8 cellular contexts compared by ENCODE assay signal in the genomic region with DNA sequence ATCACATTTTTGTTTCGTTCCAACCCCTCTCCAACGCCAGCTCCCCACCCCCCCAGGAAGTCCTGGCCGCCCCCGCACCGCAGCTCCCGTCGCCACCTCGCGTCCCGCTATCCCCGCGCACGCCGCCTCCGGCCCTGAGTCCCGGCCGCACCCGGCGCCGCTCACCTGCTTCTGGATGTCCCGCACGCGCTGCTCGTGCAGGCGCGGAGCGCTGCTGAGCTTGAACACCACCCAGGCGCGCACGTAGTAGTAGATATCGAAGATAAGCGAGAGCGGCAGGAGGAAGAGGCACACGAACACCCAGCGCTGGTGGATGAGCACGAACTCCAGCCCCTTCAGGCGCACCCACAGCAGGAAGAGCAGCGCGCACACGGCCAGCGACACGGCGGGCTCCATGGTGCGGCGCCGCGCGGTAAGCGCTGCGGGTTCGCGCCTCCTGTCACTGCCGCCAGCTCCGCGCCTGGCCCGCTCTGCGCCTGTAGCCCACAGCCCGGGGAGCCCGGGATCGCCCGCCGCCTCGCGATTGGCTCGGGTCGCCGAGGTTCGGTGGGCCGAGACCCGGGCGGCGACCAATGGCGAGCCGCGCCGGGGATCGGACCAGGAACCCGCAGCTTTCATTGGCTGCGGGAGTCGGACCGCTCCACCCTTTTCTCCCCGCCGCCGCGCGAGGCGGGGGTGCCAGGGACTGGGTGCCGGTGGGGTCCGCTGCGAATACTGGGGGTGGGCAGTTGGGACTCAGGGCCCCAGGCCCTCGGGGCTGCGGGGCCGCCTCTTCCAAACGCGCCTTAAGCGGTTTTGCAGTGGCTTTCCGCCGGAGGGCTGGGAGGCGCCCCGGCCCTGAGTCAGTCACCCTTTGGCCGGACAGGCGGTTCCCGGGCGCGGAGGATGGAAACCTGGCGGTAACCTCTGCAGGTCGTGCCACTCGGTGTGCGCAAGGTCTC. TPM values are rescaled to one million over a fixed set of nuclear protein-coding genes. Genes with fewer than 3 reads are reported as not detected.
DNase-seq lines count a peak whose midpoint lies in the region; ATAC-seq and TF ChIP-seq lines count a peak whose summit lies in the region.

A gene with protein sequence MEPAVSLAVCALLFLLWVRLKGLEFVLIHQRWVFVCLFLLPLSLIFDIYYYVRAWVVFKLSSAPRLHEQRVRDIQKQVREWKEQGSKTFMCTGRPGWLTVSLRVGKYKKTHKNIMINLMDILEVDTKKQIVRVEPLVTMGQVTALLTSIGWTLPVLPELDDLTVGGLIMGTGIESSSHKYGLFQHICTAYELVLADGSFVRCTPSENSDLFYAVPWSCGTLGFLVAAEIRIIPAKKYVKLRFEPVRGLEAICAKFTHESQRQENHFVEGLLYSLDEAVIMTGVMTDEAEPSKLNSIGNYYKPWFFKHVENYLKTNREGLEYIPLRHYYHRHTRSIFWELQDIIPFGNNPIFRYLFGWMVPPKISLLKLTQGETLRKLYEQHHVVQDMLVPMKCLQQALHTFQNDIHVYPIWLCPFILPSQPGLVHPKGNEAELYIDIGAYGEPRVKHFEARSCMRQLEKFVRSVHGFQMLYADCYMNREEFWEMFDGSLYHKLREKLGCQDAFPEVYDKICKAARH (minus strand): TSS at position 472 of the 941 bp plus-strand sequence. CDS start 76 bp downstream, at position 396.

- no peak within 1 kb of the TSS for H2AFZ ChIP-seq in OCI-LY1 (ENCODE audit: low read length)

- H3K27me3 Mint-ChIP-seq in Caco-2 (ENCODE audit: insufficient read depth, unreplicated experiment): no peaks in the 10 kb centered on the region

- peak within 1 kb of the TSS; percentile 64 for H3K27ac ChIP-seq in OCI-LY1 (ENCODE audit: low read depth, low read length, poor library complexity, severe bottlenecking)
- H3K27ac ChIP-seq in epithelial cell of prostate: peak within 1 kb of the TSS; percentile 77

- CTCF ChIA-PET in Caco-2 (lab: Charles Lee): interaction anchor here (0.8 to 3.2 kb wide), 3 partner anchors 43 to 135 kb away, joined by 7 to 17 read pairs (median 8); no protein-coding TSS in a partner anchor

- H3K36me3 Mint-ChIP-seq in Caco-2 (ENCODE audit: insufficient read depth, unreplicated experiment): peaks cover 54% of the 10 kb centered on the region

- H3K4me3 Mint-ChIP-seq in Caco-2 (ENCODE audit: unreplicated experiment): peak within 1 kb of the TSS; percentile 100

- peak within 1 kb of the TSS; percentile 82 for H3K9ac ChIP-seq in OCI-LY1 (ENCODE audit: low read length)

- peak within 1 kb of the TSS; percentile 90 for H3K4me2 ChIP-seq in OCI-LY1 (ENCODE audit: low read length)

- H3K27ac Mint-ChIP-seq in Caco-2 (ENCODE audit: unreplicated experiment): peak within 1 kb of the TSS; percentile 89

- intact Hi-C loops in Caco-2 (cut with micrococcal nuclease; ENCODE audit: unreplicated experiment): no loop called here
- intact Hi-C loops in mucosa of descending colon (cut with DNase I, micrococcal nuclease): no loop called here

- no peaks in the 10 kb centered on the region for H3K9me3 Mint-ChIP-seq in Caco-2 (ENCODE audit: unreplicated experiment)

- H3K9me3 ChIP-seq in Caco-2 (no peaks in the 10 kb centered on the region), OCI-LY1 (ENCODE audit: low read length) (no peaks in the 10 kb centered on the region), mucosa of descending colon (no peaks in the 10 kb centered on the region)

- DNase-seq in Caco-2 (peak; percentile 84 to 89), HPDE6-E6E7 (ENCODE audit: extremely low spot score) (peak; percentile 96), activated T-cell treated with anti-CD3 and anti-CD28 coated beads for 4 hours (peak; percentile 53), epithelial cell of prostate (ENCODE audit: low read depth, low spot score) (no peak), mucosa of descending colon (peak; percentile 84 to 91 (median 89))
- peak; percentile 31 to 60 for DNase-seq in stimulated activated CD8-positive, alpha-beta memory T cell treated with anti-CD3 and anti-CD28 coated beads, Interleukin-4, amount 100 ng/mL, for 4 hours (ENCODE audit: low read depth in 2 of 2, low spot score in 1 of 2)

- ATAC-seq in GM19467 (IDR thresholded peaks at IDR 0.05; ENCODE audit: unreplicated experiment): peak; percentile 90
- ATAC-seq in mucosa of descending colon: peak; percentile 95

- peak within 1 kb of the TSS; percentile 98 for H3K4me3 ChIP-seq in Caco-2 (ENCODE audit: low read depth, low read length)
- peak within 1 kb of the TSS; percentile 77 for H3K4me3 ChIP-seq in OCI-LY1 (ENCODE audit: low read depth, low read length, poor library complexity, severe bottlenecking)
- H3K4me3 ChIP-seq in mucosa of descending colon: peak within 1 kb of the TSS; percentile 42

- H3K4me1 Mint-ChIP-seq in Caco-2 (ENCODE audit: low read depth, unreplicated experiment): peaks cover 41% of the 10 kb centered on the region

- no peak for TF ChIP-seq CTCF in Caco-2 (IDR thresholded peaks at IDR 0.05; ENCODE audit: insufficient read depth in 1 of 2, low read depth in 1 of 2, low read length in 1 of 2, severe bottlenecking in 1 of 2, unreplicated experiment in 1 of 2)
- TF ChIP-seq CTCF in OCI-LY1 (IDR thresholded peaks at IDR 0.05; ENCODE audit: low read length): no peak
- TF ChIP-seq CTCF in mucosa of descending colon (IDR thresholded peaks at IDR 0.05): no peak

- H3K36me3 ChIP-seq in Caco-2 (ENCODE audit: control insufficient read depth, insufficient read depth, low read length) (peaks cover 1% of the 10 kb centered on the region), OCI-LY1 (ENCODE audit: insufficient read depth, low read length) (peaks cover 37% of the 10 kb centered on the region), mucosa of descending colon (ENCODE audit: low read depth) (no peaks in the 10 kb centered on the region)

- H3K4me1 ChIP-seq in Caco-2 (peaks cover 42% of the 10 kb centered on the region), OCI-LY1 (ENCODE audit: insufficient read depth, low read length, severe bottlenecking) (peaks cover 36% of the 10 kb centered on the region), mucosa of descending colon (ENCODE audit: low read depth) (peaks cover 9% of the 10 kb centered on the region)

- POLR2A ChIA-PET in Caco-2 (lab: Charles Lee): interaction anchor here (0.6 to 1.3 kb wide), 8 partner anchors 10 to 1683 kb away, joined by 3 to 8 read pairs (median 3); no protein-coding TSS in a partner anchor

- no TSS peak for BruUV-seq in Caco-2 (replicated peaks; lab: Mats Ljungman, UMichigan)

- H3K9me2 ChIP-seq in OCI-LY1 (ENCODE audit: low read depth, low read length): no peaks in the 10 kb centered on the region

- H3K27me3 ChIP-seq in Caco-2 (replicated peaks; ENCODE audit: control insufficient read depth, insufficient read depth, low read length) (no peaks in the 10 kb centered on the region), OCI-LY1 (ENCODE audit: insufficient read depth, low read length) (no peaks in the 10 kb centered on the region)

- H3F3A ChIP-seq in OCI-LY1 (ENCODE audit: insufficient read depth, low read length): no peaks in the 10 kb centered on the region

- no peaks in the 10 kb centered on the region for H4K20me1 ChIP-seq in OCI-LY1 (ENCODE audit: insufficient read depth, low read length)

- H3K79me2 ChIP-seq in OCI-LY1 (ENCODE audit: insufficient read depth, low read length): peaks cover 48% of the 10 kb centered on the region

RNA-seq across cellular contexts. Expression of the gene that starts here (rescaled TPM):
- total RNA-seq in Caco-2 (2022) (433 and 522 TPM in 2 replicates), mucosa of descending colon (100 to 1,000 TPM; 101 to 271 (median 197) TPM)

Comparison
In these comparisons a context has a peak if more than half of its experiments do, and no peak if none do; other contexts are left out.
1. H3K4me3 ChIP-seq: peak in every context shown above with its lines; median percentile 98 in Caco-2; 77 in OCI-LY1; 42 in mucosa of descending colon.